Comparison of ENCODE assay signal across 8 cellular contexts in genomic region chr1:181089777-181090505, GRCh38. TPM values are rescaled to one million over a fixed set of nuclear protein-coding genes. Genes with fewer than 3 reads are reported as not detected.
DNase-seq lines count a peak whose midpoint lies in the region; ATAC-seq and TF ChIP-seq lines count a peak whose summit lies in the region.

No MANE protein-coding gene starts in this region.

- H3K9me2 ChIP-seq in DOHH2 (replicated peaks; ENCODE audit: control insufficient read depth, low read length) = no peaks in the 10 kb centered on the region

- TF ChIP-seq POLR2A in spleen (IDR thresholded peaks at IDR 0.05) = peak in 1 of 3 donors; percentile 71

- H3K4me1 Mint-ChIP-seq in immature natural killer cell = peaks cover 48 to 60% of the 10 kb centered on the region in 2 donors

- peak overlapping the region; percentile 97 to 100 (median 99) for H3K27ac Mint-ChIP-seq in immature natural killer cell

- H3K9me3 ChIP-seq in DOHH2 (ENCODE audit: control insufficient read depth, insufficient read depth, low read length) (no peaks in the 10 kb centered on the region), MG63 (no peaks in the 10 kb centered on the region), spleen (no peaks in the 10 kb centered on the region)

- H4K20me1 ChIP-seq in DOHH2 (ENCODE audit: control insufficient read depth, insufficient read depth, low read depth, low read length) = peaks cover 17% of the 10 kb centered on the region

- peak overlapping the region; percentile 98 for H3K4me3 ChIP-seq in DOHH2 (ENCODE audit: low read length)
- H3K4me3 ChIP-seq in MG63 = peak overlapping the region; percentile 73
- peak overlapping the region; percentile 83 for H3K4me3 ChIP-seq in astrocyte of the spinal cord (ENCODE audit: low read depth, low read length)
- H3K4me3 ChIP-seq in spleen = peak overlapping the region; percentile 85 to 96 (median 89)

- DNase-seq in MG63 (peak; percentile 76), T-helper 9 cell (peak; percentile 69), astrocyte of the spinal cord (ENCODE audit: low read depth, low spot score) (peak; percentile 53), immature natural killer cell (peak; percentile 80 to 86 (median 81)), spleen (peak; percentile 93), foreskin melanocyte (no peak)

- peaks cover 21 to 24% (median 24%) of the 10 kb centered on the region in 3 donors for H3K27me3 Mint-ChIP-seq in immature natural killer cell (ENCODE audit: low read depth in 3 of 3)

- peaks cover 4 to 18% (median 7%) of the 10 kb centered on the region in 3 donors for H3K36me3 Mint-ChIP-seq in immature natural killer cell

- peaks cover 34% of the 10 kb centered on the region for H3K4me1 ChIP-seq in DOHH2 (ENCODE audit: control insufficient read depth, low read length)
- H3K4me1 ChIP-seq in spleen = peaks cover 36 to 70% (median 63%) of the 10 kb centered on the region in 6 donors

- H3F3A ChIP-seq in DOHH2 (ENCODE audit: control insufficient read depth, insufficient read depth) = peaks cover 10% of the 10 kb centered on the region

- H3K4me2 ChIP-seq in DOHH2 (ENCODE audit: low read length) = peak overlapping the region; percentile 78

- H3K9me3 Mint-ChIP-seq in immature natural killer cell = no peaks in the 10 kb centered on the region

- 0 to 1% (median 0%) methylated on average over 25 to 39 of the region's 39 CpGs for WGBS in spleen, 5 donors

- H3K27ac ChIP-seq in DOHH2 (ENCODE audit: low read depth, low read length) = peak overlapping the region; percentile 60
- H3K27ac ChIP-seq in spleen = peak overlapping the region; percentile 90 to 95 (median 94)

- H3K36me3 ChIP-seq in DOHH2 (ENCODE audit: control insufficient read depth, low read length) = peaks cover 33% of the 10 kb centered on the region
- H3K36me3 ChIP-seq in MG63 = peaks cover 32% of the 10 kb centered on the region
- H3K36me3 ChIP-seq in spleen = peaks cover 0 to 34% (median 5%) of the 10 kb centered on the region in 6 donors

- no peaks in the 10 kb centered on the region for H3K27me3 ChIP-seq in DOHH2 (ENCODE audit: control insufficient read depth, low read length)
- no peaks in the 10 kb centered on the region for H3K27me3 ChIP-seq in MG63
- H3K27me3 ChIP-seq in spleen (replicated peaks in 1 of 7) = no peaks in the 10 kb centered on the region

- in situ Hi-C loops in astrocyte of the spinal cord (cut with HindIII; ENCODE audit: low sequenced_read_pairs) = loop anchor here (5.0 kb wide), 1 partner anchor 77 kb away; no protein-coding TSS in a partner anchor

- TF ChIP-seq CTCF in DOHH2 (IDR thresholded peaks at IDR 0.05; ENCODE audit: low read depth, low read length, poor library complexity, severe bottlenecking) (no peak), astrocyte of the spinal cord (IDR thresholded peaks at IDR 0.05; ENCODE audit: low read depth, low read length) (no peak), spleen (IDR thresholded peaks at IDR 0.05 in 8 of 11, conservative IDR thresholded peaks at IDR 0.05 in 3 of 11) (peak in 2 of 11 experiments; percentile 15 to 21)

- intact Hi-C loops in spleen (cut with DNase I; ENCODE audit: low total_unique reads) = no loop called here

- H3K79me2 ChIP-seq in DOHH2 (ENCODE audit: control insufficient read depth, low read length) = peaks cover 42% of the 10 kb centered on the region

- peak overlapping the region; percentile 93 to 100 (median 100) for H3K4me3 Mint-ChIP-seq in immature natural killer cell

- peak; percentile 38 for ATAC-seq in GM21737 (IDR thresholded peaks at IDR 0.05; ENCODE audit: unreplicated experiment)

RNA-seq across cellular contexts. Expression of gene IER5, which starts 1.4 kb away (rescaled TPM):
- total RNA-seq in MG63 (2014; rRNA removed; shearing (Covaris generic); ENCODE audit: low replicate concordance) = 10.5 and 17.8 TPM in 2 replicates
- polyA plus RNA-seq in immature natural killer cell (10 to 100 TPM; 11.6 to 22.7 (median 14.4) TPM), spleen (10 to 100 TPM; 21.3 to 33.9 (median 32.7) TPM)
- total RNA-seq in spleen = 10 to 100 TPM; 33.4 to 62.3 (median 40.8) TPM

RNA-seq across cellular contexts. Expression of gene MR1, which starts 56.2 kb away (rescaled TPM):
- total RNA-seq in MG63 (2014; rRNA removed; shearing (Covaris generic); ENCODE audit: low replicate concordance) = 7.6 and 15.3 TPM in 2 replicates
- polyA plus RNA-seq in immature natural killer cell (10 to 100 TPM; 45.0 to 62.7 (median 54.1) TPM), spleen (1 to 10 TPM; 4.9 to 6.3 (median 6.0) TPM)
- total RNA-seq in spleen = 10 to 100 TPM; 21.9 to 35.6 (median 25.8) TPM
